In the genomic region with DNA sequence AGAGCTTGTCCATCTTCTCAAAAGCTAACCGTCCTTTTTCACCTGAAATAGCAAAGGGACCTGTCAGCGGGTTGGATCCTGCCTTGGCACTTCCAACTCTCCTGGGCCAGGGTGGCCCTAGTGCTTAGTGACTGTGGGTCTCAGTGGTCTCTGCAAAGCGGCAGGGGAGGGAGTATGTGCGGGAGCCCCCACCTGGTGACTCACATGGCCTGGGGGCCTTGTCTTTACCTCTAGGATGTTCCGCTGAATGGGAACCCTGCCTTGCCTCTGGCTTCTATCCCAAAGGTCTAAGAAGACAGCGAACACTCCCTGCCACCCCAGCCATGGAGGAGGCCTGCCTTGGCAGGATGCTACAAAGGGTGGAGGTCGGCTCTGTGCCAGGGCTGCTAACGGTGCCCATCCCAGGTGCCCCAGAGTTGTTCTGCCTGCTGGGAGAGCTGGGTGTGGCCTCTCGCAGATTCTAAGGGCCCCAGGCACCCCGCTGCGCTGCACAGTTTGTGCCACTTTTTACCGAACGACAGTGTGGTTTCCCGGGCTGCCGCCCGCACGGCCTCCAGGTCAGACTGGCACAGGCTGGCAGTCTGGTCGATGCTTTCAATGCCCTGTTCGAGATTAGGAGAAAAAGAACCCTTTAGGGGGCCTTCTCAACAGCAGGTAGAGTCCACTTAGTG, we compare ENCODE assay signal across 14 cellular contexts.
A peak's percentile ranks its signal among the peaks of the same experiment; 100 is the strongest.
DNase-seq lines count a peak whose midpoint lies in the region; ATAC-seq, FAIRE-seq and TF ChIP-seq lines count a peak whose summit lies in the region.
"Had no signal": no experiment of that assay in that cellular context is flagged by ENCODE, and none has a peak within 500 bp of the region (broad histone marks: within the 10 kb centered on the region; RNA-seq: fewer than 3 reads in every experiment).

No MANE protein-coding gene starts in this region.

- TF ChIP-seq CTCF in epithelial cell of esophagus (IDR thresholded peaks at IDR 0.05; ENCODE audit: insufficient read depth, low read depth, low read length, missing control alignments) (no peak), OCI-LY7 (conservative IDR thresholded peaks at IDR 0.05; ENCODE audit: low read length) (no peak)

- intact Hi-C loops in OCI-LY7 (cut with micrococcal nuclease; ENCODE audit: unreplicated experiment) = no loop called here

- H3K9me2 ChIP-seq in OCI-LY7 (ENCODE audit: insufficient read depth, low read length) = no peaks in the 10 kb centered on the region

- H4K20me1 ChIP-seq in OCI-LY7 (ENCODE audit: insufficient read depth, low read length) = no peaks in the 10 kb centered on the region

- H3K4me2 ChIP-seq in OCI-LY7 (ENCODE audit: low read length) = no peak overlapping the region

- no peaks in the 10 kb centered on the region for H3K9me3 Mint-ChIP-seq in activated T-cell treated with anti-CD3 and anti-CD28 coated beads, Interleukin-2, amount 50 U/mL, for 24 hours
- no peaks in the 10 kb centered on the region for H3K9me3 Mint-ChIP-seq in stimulated activated memory B cell treated with anti-CD40 and anti-IgM and Interleukin-4, amounts not matched to agents 10 μg/mL and 1 μg/mL and 100 μg/mL, for 72 hours
- H3K9me3 Mint-ChIP-seq: naive thymus-derived CD4-positive, alpha-beta T cell; T-cell had no signal

- no peak overlapping the region for H2AFZ ChIP-seq in OCI-LY7 (ENCODE audit: low read length)
- H2AFZ ChIP-seq: GM23248 had no signal

- H3K4me1 ChIP-seq in OCI-LY7 (ENCODE audit: insufficient read depth, low read length, poor library complexity, severe bottlenecking) = peaks cover 12% of the 10 kb centered on the region

- ATAC-seq in stimulated activated memory B cell treated with anti-CD40 and anti-IgM and Interleukin-4, amounts not matched to agents 10 μg/mL and 1 μg/mL and 100 μg/mL, for 72 hours = no peak

- TF ChIP-seq POLR2A in GM12892 (IDR thresholded peaks at IDR 0.05; ENCODE audit: low read depth, low read length) = no peak

- H3K9me3 ChIP-seq in OCI-LY7 (ENCODE audit: low read length) = no peaks in the 10 kb centered on the region
- H3K9me3 ChIP-seq: esophagus muscularis mucosa, heart right ventricle had no signal

- no peak overlapping the region for H3K27ac ChIP-seq in OCI-LY7 (ENCODE audit: low read depth, low read length, poor library complexity, severe bottlenecking)
- H3K27ac ChIP-seq: esophagus muscularis mucosa, GM23248, heart right ventricle had no signal

- POLR2A ChIA-PET in OCI-LY7 (lab: Charles Lee) = interaction anchor here (0.6 kb wide), 1 partner anchor 36 kb away, joined by 4 read pairs; no protein-coding TSS in a partner anchor

- no peak for DNase-seq in activated T-cell treated with anti-CD3 and anti-CD28 coated beads, Interleukin-2, amount 50 U/mL, for 24 hours
- no peak for DNase-seq in activated T-cell treated with anti-CD3 and anti-CD28 coated beads, Interleukin-2, amount 50 U/mL, for 1 hour
- DNase-seq in NCI-H2029 (lab: John Stamatoyannopoulos, UW) (peak; percentile 61), epithelial cell of esophagus (ENCODE audit: low read depth) (peak; percentile 69), OCI-LY7 (ENCODE audit: low spot score) (no peak), COLO829 (ENCODE audit: low spot score) (no peak), GM12892 (ENCODE audit: insufficient read length) (no peak)
- DNase-seq: cortex of kidney had no signal

- H3K27ac Mint-ChIP-seq in activated T-cell treated with anti-CD3 and anti-CD28 coated beads, Interleukin-2, amount 50 U/mL, for 24 hours = peak overlapping the region; percentile 47
- H3K27ac Mint-ChIP-seq in stimulated activated memory B cell treated with anti-CD40 and anti-IgM and Interleukin-4, amounts not matched to agents 10 μg/mL and 1 μg/mL and 100 μg/mL, for 72 hours = peak overlapping the region; percentile 3

- CTCF ChIA-PET in OCI-LY7 (lab: Charles Lee; ENCODE audit: unreplicated experiment) = no interaction called here

- no peaks in the 10 kb centered on the region for H3K79me2 ChIP-seq in OCI-LY7 (ENCODE audit: insufficient read depth, low read depth, low read length)

- peaks cover 10% of the 10 kb centered on the region; the same call in 1 of the 2 replicates for H3K36me3 ChIP-seq in OCI-LY7 (ENCODE audit: insufficient read depth, low read length)

- H3K27me3 Mint-ChIP-seq in activated T-cell treated with anti-CD3 and anti-CD28 coated beads, Interleukin-2, amount 50 U/mL, for 24 hours = no peaks in the 10 kb centered on the region
- H3K27me3 Mint-ChIP-seq in stimulated activated memory B cell treated with anti-CD40 and anti-IgM and Interleukin-4, amounts not matched to agents 10 μg/mL and 1 μg/mL and 100 μg/mL, for 72 hours = no peaks in the 10 kb centered on the region
- H3K27me3 Mint-ChIP-seq: naive thymus-derived CD4-positive, alpha-beta T cell; T-cell had no signal

- no TSS peak for BruUV-seq in OCI-LY7 (replicated peaks; lab: Mats Ljungman, UMichigan)

- H3K4me3 Mint-ChIP-seq in activated T-cell treated with anti-CD3 and anti-CD28 coated beads, Interleukin-2, amount 50 U/mL, for 24 hours = no peak overlapping the region
- no peak overlapping the region for H3K4me3 Mint-ChIP-seq in stimulated activated memory B cell treated with anti-CD40 and anti-IgM and Interleukin-4, amounts not matched to agents 10 μg/mL and 1 μg/mL and 100 μg/mL, for 72 hours
- H3K4me3 Mint-ChIP-seq: T-cell had no signal

- FAIRE-seq in GM12892 (lab: Jason Lieb, UNC) = no peak

- H3K4me3 ChIP-seq in epithelial cell of esophagus (ENCODE audit: low read length) = no peak overlapping the region
- no peak overlapping the region for H3K4me3 ChIP-seq in OCI-LY7 (ENCODE audit: low read depth, low read length, poor library complexity, severe bottlenecking)
- H3K4me3 ChIP-seq: esophagus muscularis mucosa, GM23248, heart right ventricle had no signal

- peaks cover 77% of the 10 kb centered on the region for H3K36me3 Mint-ChIP-seq in activated T-cell treated with anti-CD3 and anti-CD28 coated beads, Interleukin-2, amount 50 U/mL, for 24 hours (ENCODE audit: low read depth)
- H3K36me3 Mint-ChIP-seq in stimulated activated memory B cell treated with anti-CD40 and anti-IgM and Interleukin-4, amounts not matched to agents 10 μg/mL and 1 μg/mL and 100 μg/mL, for 72 hours = peaks cover 50% of the 10 kb centered on the region

- H3K4me1 Mint-ChIP-seq in activated T-cell treated with anti-CD3 and anti-CD28 coated beads, Interleukin-2, amount 50 U/mL, for 24 hours (ENCODE audit: low read depth) = no peaks in the 10 kb centered on the region
- H3K4me1 Mint-ChIP-seq in stimulated activated memory B cell treated with anti-CD40 and anti-IgM and Interleukin-4, amounts not matched to agents 10 μg/mL and 1 μg/mL and 100 μg/mL, for 72 hours = peaks cover 25% of the 10 kb centered on the region

Comparison
In these comparisons a context has a peak if more than half of its experiments do, and no peak if none do; other contexts are left out.
1. DNase-seq: peak in NCI-H2029 (single experiment) and epithelial cell of esophagus (single experiment); none in activated T-cell treated with anti-CD3 and anti-CD28 coated beads, Interleukin-2, amount 50 U/mL, for 24 hours (single experiment), activated T-cell treated with anti-CD3 and anti-CD28 coated beads, Interleukin-2, amount 50 U/mL, for 1 hour (single experiment), OCI-LY7 (single experiment), COLO829 (single experiment) and GM12892 (single experiment).